Comparison of ENCODE assay signal across 8 cellular contexts in the genomic region with DNA sequence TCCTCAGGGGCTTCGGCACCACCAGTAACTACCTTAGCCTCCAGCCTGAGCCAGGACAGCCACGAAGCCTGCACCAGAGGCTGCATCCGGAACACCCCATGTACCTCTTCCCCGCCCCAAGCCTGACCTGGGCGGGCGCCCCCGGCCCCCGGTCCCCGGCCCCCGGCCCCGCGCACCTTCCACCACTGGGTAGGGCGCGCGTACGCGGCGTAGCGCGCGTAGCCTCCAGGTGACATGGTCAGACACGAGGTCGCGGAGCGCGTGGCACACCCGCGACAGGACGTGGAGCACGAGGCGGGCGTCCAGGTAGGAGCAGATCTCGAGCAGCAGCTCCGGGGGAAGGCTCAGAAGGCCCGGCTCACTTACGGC. TPM values are rescaled to one million over a fixed set of nuclear protein-coding genes. Genes with fewer than 3 reads are reported as not detected.
DNase-seq lines count a peak whose midpoint lies in the region; ATAC-seq, FAIRE-seq and TF ChIP-seq lines count a peak whose summit lies in the region.

No MANE protein-coding gene starts in this region.

- H3K36me3 Mint-ChIP-seq in IgD-negative memory B cell: peaks cover 2% of the 10 kb centered on the region

- ATAC-seq in Right ventricle myocardium superior (ENCODE audit: poor library complexity): peak; percentile 18

- no peak overlapping the region for H3K27ac ChIP-seq in mesodermal cell (ENCODE audit: low read depth, low read length, severe bottlenecking)

- no peak for DNase-seq in Right ventricle myocardium superior
- DNase-seq in cardiac septum (ENCODE audit: low spot score): no peak
- no peak for DNase-seq in bronchial epithelial cell (ENCODE audit: low read depth)
- DNase-seq in globus pallidus (ENCODE audit: low spot score): no peak
- no peak for DNase-seq in NCI-H1417 (lab: John Stamatoyannopoulos, UW)
- DNase-seq in NCI-H2081 treated with DMSO at 0.1 percent for 48 hours (lab: John Stamatoyannopoulos, UW): no peak

- H3K27ac Mint-ChIP-seq in IgD-negative memory B cell: peak overlapping the region in 2 of 3 donors; percentile 92 to 97

- H3K27me3 Mint-ChIP-seq in IgD-negative memory B cell: no peaks in the 10 kb centered on the region

- H3K36me3 ChIP-seq in bronchial epithelial cell (ENCODE audit: control insufficient read depth, insufficient read depth, low read length): peaks cover 6% of the 10 kb centered on the region
- peaks cover 31% of the 10 kb centered on the region for H3K36me3 ChIP-seq in mesodermal cell (ENCODE audit: control insufficient read depth, insufficient read depth, low read length)

- H3K9me3 ChIP-seq in mesodermal cell (ENCODE audit: control insufficient read depth, low read length): no peaks in the 10 kb centered on the region

- peak overlapping the region; percentile 90 to 95 (median 92) for H3K4me3 Mint-ChIP-seq in IgD-negative memory B cell

- no peaks in the 10 kb centered on the region for H3K9me3 Mint-ChIP-seq in IgD-negative memory B cell

- intact Hi-C loops in Right ventricle myocardium superior (cut with DNase I): no loop called here
- intact Hi-C loops in cardiac septum (cut with DNase I): no loop called here

- peaks cover 0 to 8% (median 7%) of the 10 kb centered on the region in 3 donors for H3K4me1 Mint-ChIP-seq in IgD-negative memory B cell

- 3 to 6% methylated on average over 24 to 29 of the region's 36 CpGs for WGBS in mesodermal cell (ENCODE audit: insufficient coverage in 2 of 2), 2 experiments

- peaks cover 4% of the 10 kb centered on the region for H3K4me1 ChIP-seq in mesodermal cell (ENCODE audit: control insufficient read depth, insufficient read depth, low read length, poor library complexity, severe bottlenecking)

- H3K4me3 ChIP-seq in bronchial epithelial cell (ENCODE audit: low read depth, low read length) (peak overlapping the region; percentile 85), mesodermal cell (ENCODE audit: extremely low read depth, insufficient read depth, low read length, poor library complexity, severe bottlenecking) (peak overlapping the region; percentile 66)

- no peaks in the 10 kb centered on the region for H3K27me3 ChIP-seq in bronchial epithelial cell (ENCODE audit: control insufficient read depth, insufficient read depth, low read length)

- FAIRE-seq in bronchial epithelial cell (lab: Jason Lieb, UNC): no peak

- TF ChIP-seq CTCF in bronchial epithelial cell (IDR thresholded peaks at IDR 0.05; ENCODE audit: insufficient read depth, low read length, severe bottlenecking): no peak

RNA-seq across cellular contexts. Expression of gene FBXW9, which starts 0.5 kb away (rescaled TPM):
- total RNA-seq in Right ventricle myocardium superior (2.0 TPM), cardiac septum (2.2 TPM), bronchial epithelial cell (5.4 and 6.1 TPM in 2 replicates)
- polyA plus RNA-seq in IgD-negative memory B cell: 5.1 TPM
- polyA plus RNA-seq in mesodermal cell (2013, experiment 1 of 2): 14.4 TPM
- 13.0 TPM for polyA plus RNA-seq in mesodermal cell (2013, experiment 2 of 2)

RNA-seq across cellular contexts. Expression of gene GNG14, which starts 8.2 kb away (rescaled TPM):
- not detected for total RNA-seq in Right ventricle myocardium superior
- not detected for total RNA-seq in cardiac septum
- polyA plus RNA-seq in IgD-negative memory B cell: not detected
- not detected in 2 replicates for total RNA-seq in bronchial epithelial cell
- not detected for polyA plus RNA-seq in mesodermal cell (2013, experiment 1 of 2)
- polyA plus RNA-seq in mesodermal cell (2013, experiment 2 of 2): not detected

RNA-seq across cellular contexts. Expression of gene DHPS, which starts 14.3 kb away (rescaled TPM):
- 42.9 TPM for total RNA-seq in Right ventricle myocardium superior
- total RNA-seq in cardiac septum: 49.0 TPM
- polyA plus RNA-seq in IgD-negative memory B cell: 111 TPM
- total RNA-seq in bronchial epithelial cell: 47.4 and 94.5 TPM in 2 replicates
- 87.5 TPM for polyA plus RNA-seq in mesodermal cell (2013, experiment 1 of 2)
- polyA plus RNA-seq in mesodermal cell (2013, experiment 2 of 2): 80.4 TPM

RNA-seq across cellular contexts. Expression of gene TNPO2, which starts 27.8 kb away (rescaled TPM):
- total RNA-seq in Right ventricle myocardium superior: 30.9 TPM
- total RNA-seq in cardiac septum: 50.4 TPM
- polyA plus RNA-seq in IgD-negative memory B cell: 4.2 TPM
- 16.8 and 28.0 TPM in 2 replicates for total RNA-seq in bronchial epithelial cell
- polyA plus RNA-seq in mesodermal cell (2013, experiment 1 of 2): 58.9 TPM
- 50.4 TPM for polyA plus RNA-seq in mesodermal cell (2013, experiment 2 of 2)

RNA-seq across cellular contexts. Expression of gene WDR83, which starts 29.4 kb away (rescaled TPM):
- 6.5 TPM for total RNA-seq in Right ventricle myocardium superior
- 10.0 TPM for total RNA-seq in cardiac septum
- polyA plus RNA-seq in IgD-negative memory B cell: 18.4 TPM
- total RNA-seq in bronchial epithelial cell: 13.8 and 21.1 TPM in 2 replicates
- 9.5 TPM for polyA plus RNA-seq in mesodermal cell (2013, experiment 1 of 2)
- polyA plus RNA-seq in mesodermal cell (2013, experiment 2 of 2): 9.3 TPM
